In the genomic region with DNA sequence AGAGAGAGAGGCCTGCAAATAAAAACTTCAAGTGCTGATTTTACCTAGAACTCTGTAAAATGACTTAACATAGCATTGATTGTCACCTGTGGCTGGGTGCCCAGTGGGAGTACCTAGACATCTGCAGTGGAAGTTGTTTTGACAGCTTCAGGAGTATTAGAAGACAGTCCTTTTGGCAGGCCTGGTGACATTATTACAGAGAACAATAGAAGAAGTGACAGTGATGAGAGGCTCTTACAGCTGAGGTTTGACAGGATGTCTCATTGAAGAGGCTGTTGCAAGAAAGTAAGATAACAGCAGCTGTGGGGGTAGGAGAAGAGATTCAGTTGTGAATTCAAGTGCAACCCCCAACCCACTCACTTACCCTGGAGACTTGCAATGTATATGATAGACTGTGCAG, we compare ENCODE assay signal across 20 cellular contexts. TPM values are rescaled to one million over a fixed set of nuclear protein-coding genes. Genes with fewer than 3 reads are reported as not detected.
DNase-seq lines count a peak whose midpoint lies in the region; ATAC-seq and TF ChIP-seq lines count a peak whose summit lies in the region.
"Had no signal": no experiment of that assay in that cellular context is flagged by ENCODE, and none has a peak within 500 bp of the region (broad histone marks: within the 10 kb centered on the region; RNA-seq: fewer than 3 reads in every experiment).

No MANE protein-coding gene starts in this region.

- H3K4me2 ChIP-seq in SK-N-SH, result no peak overlapping the region

- no peak for TF ChIP-seq CTCF in SK-N-SH (IDR thresholded peaks at IDR 0.05)

- H3K36me3 ChIP-seq in SK-N-SH (replicated peaks in 1 of 2; ENCODE audit: control insufficient read depth in 1 of 2, insufficient read depth in 2 of 2, low read length in 1 of 2) (no peaks in the 10 kb centered on the region), urinary bladder (ENCODE audit: insufficient read depth) (no peaks in the 10 kb centered on the region)
- H3K36me3 ChIP-seq: gastrocnemius medialis, spleen, uterus had no signal

- no peak overlapping the region for H2AFZ ChIP-seq in SK-N-SH (ENCODE audit: low read depth)

- H3K4me1 ChIP-seq in SK-N-SH (ENCODE audit: control insufficient read depth in 1 of 2, insufficient read depth in 2 of 2, low read depth in 1 of 2, low read length in 1 of 2) (no peaks in the 10 kb centered on the region), urinary bladder (ENCODE audit: insufficient read depth) (no peaks in the 10 kb centered on the region)
- H3K4me1 ChIP-seq: gastrocnemius medialis, spleen, uterus had no signal

- no peak for TF ChIP-seq EP300 in SK-N-SH (IDR thresholded peaks at IDR 0.05; ENCODE audit: borderline replicate concordance in 1 of 2, low read depth in 1 of 2, low read length in 1 of 2)

- POLR2A ChIA-PET in SK-N-SH (lab: Yijun Ruan, JAX), result no interaction called here

- no peaks in the 10 kb centered on the region for H4K20me1 ChIP-seq in SK-N-SH (ENCODE audit: insufficient read depth)

- no peak for TF ChIP-seq RAD21 in SK-N-SH (IDR thresholded peaks at IDR 0.05; ENCODE audit: low read length)

- no peaks in the 10 kb centered on the region for H3K27me3 ChIP-seq in SK-N-SH (ENCODE audit: insufficient read depth)
- H3K27me3 ChIP-seq: gastrocnemius medialis, spleen, uterus had no signal

- H3K9me3 ChIP-seq in SK-N-SH, result no peaks in the 10 kb centered on the region

- ATAC-seq in SK-N-SH treated with all-trans-retinoic acid at 6 μM for 48 hours (no peak; the same call in 2 of the 3 replicates), GM21360 (IDR thresholded peaks at IDR 0.05; ENCODE audit: unreplicated experiment) (no peak)
- ATAC-seq: activated T-cell treated with anti-CD3 and anti-CD28 coated beads, Interleukin-2, amount 50 U/mL, for 4 hours; gastrocnemius medialis; stimulated activated naive CD8-positive, alpha-beta T cell treated with anti-CD3 and anti-CD28 coated beads, Interleukin-15, Interleukin-2, amounts not matched to agents 100 U/mL and 50 U/mL, for 24 hours had no signal

- H3K9ac ChIP-seq in SK-N-SH, result no peak overlapping the region

- H3K9me2 ChIP-seq in SK-N-SH, result no peaks in the 10 kb centered on the region; the same call in 1 of the 2 replicates

- peaks cover 3% of the 10 kb centered on the region for H3F3A ChIP-seq in SK-N-SH (replicated peaks; ENCODE audit: insufficient read depth)

- DNase-seq in SK-N-SH (no peak), NCI-H510A (lab: John Stamatoyannopoulos, UW) (peak; percentile 50), dedifferentiated amniotic fluid mesenchymal stem cell (ENCODE audit: extremely low spot score) (peak; percentile 9), NCI-H748 (lab: John Stamatoyannopoulos, UW; ENCODE audit: unreplicated experiment) (no peak), HuH-7 (ENCODE audit: low spot score) (no peak)
- DNase-seq: activated CD4-positive, alpha-beta T cell treated with anti-CD3 and anti-CD28 coated beads, Interleukin-2, amount 50 U/mL, for 4 hours; activated naive CD8-positive, alpha-beta T cell treated with anti-CD3 and anti-CD28 coated beads, Interleukin-2, amount 10 ng/mL, durations not matched to agents 7 days and 5 days; activated T-cell treated with anti-CD3 and anti-CD28 coated beads, Interleukin-2, amount 50 U/mL, for 4 hours; gastrocnemius medialis; GF-D8; KBM-7; NCI-H2107; spleen; stimulated activated naive CD8-positive, alpha-beta T cell treated with anti-CD3 and anti-CD28 coated beads, Interleukin-15, Interleukin-2, amounts not matched to agents 100 U/mL and 50 U/mL, for 24 hours; uterus had no signal

- H3K4me3 ChIP-seq in SK-N-SH (ENCODE audit: low read depth in 2 of 2, low read length in 1 of 2) (no peak overlapping the region), urinary bladder (ENCODE audit: low read depth, low read length) (no peak overlapping the region)
- H3K4me3 ChIP-seq: gastrocnemius medialis, spleen, uterus had no signal

- CTCF ChIA-PET in SK-N-SH (lab: Yijun Ruan, JAX), result interaction anchor here (0.8 to 0.9 kb wide), 2 partner anchors 396 to 659 kb away, joined by 3 to 4 read pairs; no protein-coding TSS in a partner anchor

- H3K27ac ChIP-seq in SK-N-SH (ENCODE audit: low read depth in 2 of 2, low read length in 1 of 2), result no peak overlapping the region
- H3K27ac ChIP-seq in urinary bladder (ENCODE audit: low read depth), result peak overlapping the region; percentile 18
- H3K27ac ChIP-seq: gastrocnemius medialis, spleen, uterus had no signal

- H3K79me2 ChIP-seq in SK-N-SH (ENCODE audit: insufficient read depth), result no peaks in the 10 kb centered on the region

TF ChIP-seq in SK-N-SH, 30 proteins besides CTCF, POLR2A, EP300 and RAD21 (continues in another document):
- TF ChIP-seq RXRA (IDR thresholded peaks at IDR 0.05; ENCODE audit: borderline replicate concordance, low read depth) (no peak), FOXM1 (IDR thresholded peaks at IDR 0.05; ENCODE audit: low read depth) (no peak)
- TF ChIP-seq, protein P1, sequence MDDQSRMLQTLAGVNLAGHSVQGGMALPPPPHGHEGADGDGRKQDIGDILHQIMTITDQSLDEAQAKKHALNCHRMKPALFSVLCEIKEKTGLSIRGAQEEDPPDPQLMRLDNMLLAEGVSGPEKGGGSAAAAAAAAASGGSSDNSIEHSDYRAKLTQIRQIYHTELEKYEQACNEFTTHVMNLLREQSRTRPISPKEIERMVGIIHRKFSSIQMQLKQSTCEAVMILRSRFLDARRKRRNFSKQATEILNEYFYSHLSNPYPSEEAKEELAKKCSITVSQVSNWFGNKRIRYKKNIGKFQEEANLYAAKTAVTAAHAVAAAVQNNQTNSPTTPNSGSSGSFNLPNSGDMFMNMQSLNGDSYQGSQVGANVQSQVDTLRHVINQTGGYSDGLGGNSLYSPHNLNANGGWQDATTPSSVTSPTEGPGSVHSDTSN (IDR thresholded peaks at IDR 0.05), result peak; percentile 42
- TF ChIP-seq, protein P2, sequence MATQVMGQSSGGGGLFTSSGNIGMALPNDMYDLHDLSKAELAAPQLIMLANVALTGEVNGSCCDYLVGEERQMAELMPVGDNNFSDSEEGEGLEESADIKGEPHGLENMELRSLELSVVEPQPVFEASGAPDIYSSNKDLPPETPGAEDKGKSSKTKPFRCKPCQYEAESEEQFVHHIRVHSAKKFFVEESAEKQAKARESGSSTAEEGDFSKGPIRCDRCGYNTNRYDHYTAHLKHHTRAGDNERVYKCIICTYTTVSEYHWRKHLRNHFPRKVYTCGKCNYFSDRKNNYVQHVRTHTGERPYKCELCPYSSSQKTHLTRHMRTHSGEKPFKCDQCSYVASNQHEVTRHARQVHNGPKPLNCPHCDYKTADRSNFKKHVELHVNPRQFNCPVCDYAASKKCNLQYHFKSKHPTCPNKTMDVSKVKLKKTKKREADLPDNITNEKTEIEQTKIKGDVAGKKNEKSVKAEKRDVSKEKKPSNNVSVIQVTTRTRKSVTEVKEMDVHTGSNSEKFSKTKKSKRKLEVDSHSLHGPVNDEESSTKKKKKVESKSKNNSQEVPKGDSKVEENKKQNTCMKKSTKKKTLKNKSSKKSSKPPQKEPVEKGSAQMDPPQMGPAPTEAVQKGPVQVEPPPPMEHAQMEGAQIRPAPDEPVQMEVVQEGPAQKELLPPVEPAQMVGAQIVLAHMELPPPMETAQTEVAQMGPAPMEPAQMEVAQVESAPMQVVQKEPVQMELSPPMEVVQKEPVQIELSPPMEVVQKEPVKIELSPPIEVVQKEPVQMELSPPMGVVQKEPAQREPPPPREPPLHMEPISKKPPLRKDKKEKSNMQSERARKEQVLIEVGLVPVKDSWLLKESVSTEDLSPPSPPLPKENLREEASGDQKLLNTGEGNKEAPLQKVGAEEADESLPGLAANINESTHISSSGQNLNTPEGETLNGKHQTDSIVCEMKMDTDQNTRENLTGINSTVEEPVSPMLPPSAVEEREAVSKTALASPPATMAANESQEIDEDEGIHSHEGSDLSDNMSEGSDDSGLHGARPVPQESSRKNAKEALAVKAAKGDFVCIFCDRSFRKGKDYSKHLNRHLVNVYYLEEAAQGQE (IDR thresholded peaks at IDR 0.05; ENCODE audit: low read depth, low read length), result no peak

TF ChIP-seq in SK-N-SH treated with all-trans-retinoic acid at 6 μM for 48 hours, 23 proteins besides CTCF, POLR2A, EP300 and RAD21 (continues in another document):
- TF ChIP-seq ZFP30 (CRISPR knock-in tag; IDR thresholded peaks at IDR 0.05), result no peak
- TF ChIP-seq GLIS3 (CRISPR knock-in tag; IDR thresholded peaks at IDR 0.05), result no peak
- TF ChIP-seq ZNF8 (CRISPR knock-in tag; IDR thresholded peaks at IDR 0.05), result no peak
- no peak for TF ChIP-seq BACH2 (CRISPR knock-in tag; IDR thresholded peaks at IDR 0.05; ENCODE audit: borderline replicate concordance)
- TF ChIP-seq, protein P3, sequence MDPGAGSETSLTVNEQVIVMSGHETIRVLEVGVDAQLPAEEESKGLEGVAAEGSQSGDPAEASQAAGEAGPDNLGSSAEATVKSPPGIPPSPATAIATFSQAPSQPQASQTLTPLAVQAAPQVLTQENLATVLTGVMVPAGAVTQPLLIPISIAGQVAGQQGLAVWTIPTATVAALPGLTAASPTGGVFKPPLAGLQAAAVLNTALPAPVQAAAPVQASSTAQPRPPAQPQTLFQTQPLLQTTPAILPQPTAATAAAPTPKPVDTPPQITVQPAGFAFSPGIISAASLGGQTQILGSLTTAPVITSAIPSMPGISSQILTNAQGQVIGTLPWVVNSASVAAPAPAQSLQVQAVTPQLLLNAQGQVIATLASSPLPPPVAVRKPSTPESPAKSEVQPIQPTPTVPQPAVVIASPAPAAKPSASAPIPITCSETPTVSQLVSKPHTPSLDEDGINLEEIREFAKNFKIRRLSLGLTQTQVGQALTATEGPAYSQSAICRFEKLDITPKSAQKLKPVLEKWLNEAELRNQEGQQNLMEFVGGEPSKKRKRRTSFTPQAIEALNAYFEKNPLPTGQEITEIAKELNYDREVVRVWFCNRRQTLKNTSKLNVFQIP (CRISPR knock-in tag; IDR thresholded peaks at IDR 0.05; ENCODE audit: borderline replicate concordance, low read depth), result no peak
- no peak for TF ChIP-seq OSR1 (CRISPR knock-in tag; IDR thresholded peaks at IDR 0.05)
- no peak for TF ChIP-seq ARNTL (CRISPR knock-in tag; IDR thresholded peaks at IDR 0.05; ENCODE audit: borderline replicate concordance, low read depth)
- TF ChIP-seq, protein P4, sequence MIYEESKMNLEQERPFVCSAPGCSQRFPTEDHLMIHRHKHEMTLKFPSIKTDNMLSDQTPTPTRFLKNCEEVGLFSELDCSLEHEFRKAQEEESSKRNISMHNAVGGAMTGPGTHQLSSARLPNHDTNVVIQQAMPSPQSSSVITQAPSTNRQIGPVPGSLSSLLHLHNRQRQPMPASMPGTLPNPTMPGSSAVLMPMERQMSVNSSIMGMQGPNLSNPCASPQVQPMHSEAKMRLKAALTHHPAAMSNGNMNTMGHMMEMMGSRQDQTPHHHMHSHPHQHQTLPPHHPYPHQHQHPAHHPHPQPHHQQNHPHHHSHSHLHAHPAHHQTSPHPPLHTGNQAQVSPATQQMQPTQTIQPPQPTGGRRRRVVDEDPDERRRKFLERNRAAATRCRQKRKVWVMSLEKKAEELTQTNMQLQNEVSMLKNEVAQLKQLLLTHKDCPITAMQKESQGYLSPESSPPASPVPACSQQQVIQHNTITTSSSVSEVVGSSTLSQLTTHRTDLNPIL (CRISPR knock-in tag; IDR thresholded peaks at IDR 0.05; ENCODE audit: low read depth), result no peak
- no peak for TF ChIP-seq ZC3H10 (CRISPR knock-in tag; IDR thresholded peaks at IDR 0.05)

RNA-seq across cellular contexts. Expression of a gene that starts 27.9 kb away (rescaled TPM):
- polyA plus RNA-seq in SK-N-SH (2012; rRNA removed) (not detected in 2 replicates), urinary bladder (2.8 TPM)
- 0.03 and 0.04 TPM in 2 replicates for polyA plus RNA-seq in SK-N-SH (2012; cell fraction: cytosol; rRNA removed)
- polyA plus RNA-seq in SK-N-SH (2012; cell fraction: nucleus; rRNA removed), result not detected in 2 replicates
- 4.9 TPM for total RNA-seq in urinary bladder
- total RNA-seq: activated naive CD8-positive, alpha-beta T cell treated with anti-CD3 and anti-CD28 coated beads, Interleukin-2, amount 10 ng/mL, durations not matched to agents 7 days and 5 days; activated T-cell treated with anti-CD3 and anti-CD28 coated beads, Interleukin-2, amount 50 U/mL, for 4 hours; chondrocyte; SK-MEL-5 had no signal

Comparison
In these comparisons a context has a peak if more than half of its experiments do, and no peak if none do; other contexts are left out.
1. DNase-seq: peak in NCI-H510A (single experiment) and dedifferentiated amniotic fluid mesenchymal stem cell (single experiment); none in SK-N-SH (single experiment), NCI-H748 (single experiment) and HuH-7 (single experiment).